8 cellular contexts compared by ENCODE assay signal in the genomic region with DNA sequence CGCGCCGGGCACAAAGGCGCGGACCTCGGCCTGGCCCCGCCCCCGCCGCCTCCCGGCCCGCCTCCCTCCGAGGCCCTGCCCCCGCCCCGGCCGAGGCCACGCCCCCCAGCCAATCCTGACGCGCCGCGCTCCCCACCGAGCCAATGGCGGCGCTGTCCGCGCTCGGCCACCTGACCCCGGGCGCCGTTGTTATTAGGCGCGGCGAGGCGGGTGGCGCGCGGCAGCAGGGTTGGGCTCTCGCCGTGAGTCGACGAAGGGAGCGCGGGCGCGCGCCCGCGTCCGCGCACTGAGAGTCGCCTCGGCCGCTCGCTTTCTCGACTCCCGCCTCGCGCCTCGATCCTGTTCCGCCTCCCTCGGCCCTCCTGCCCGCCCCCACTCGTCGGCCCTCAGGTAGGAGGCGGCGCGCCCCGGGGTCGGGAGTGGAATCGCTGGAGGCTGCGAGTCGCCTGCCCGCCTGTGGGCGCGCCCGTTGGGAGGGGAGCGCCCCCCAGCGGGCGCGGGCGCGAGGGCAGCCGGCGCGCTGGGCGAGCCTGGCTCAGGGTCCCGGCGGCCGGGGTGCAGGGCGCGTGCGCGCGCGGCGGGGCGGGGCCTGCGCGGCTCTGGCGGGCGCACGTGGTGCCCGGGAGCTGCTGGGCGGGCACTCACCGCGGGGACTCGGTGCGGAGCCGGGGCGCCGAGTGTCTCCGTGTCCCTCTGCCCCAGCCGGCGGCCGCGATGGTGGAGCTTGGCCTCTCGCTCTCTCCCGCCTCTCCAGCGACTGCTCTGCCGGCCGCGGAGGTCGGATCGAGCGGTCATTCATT. TPM values are rescaled to one million over a fixed set of nuclear protein-coding genes. Genes with fewer than 3 reads are reported as not detected.
A peak's percentile ranks its signal among the peaks of the same experiment; 100 is the strongest.
DNase-seq lines count a peak whose midpoint lies in the region; ATAC-seq and TF ChIP-seq lines count a peak whose summit lies in the region.

No MANE protein-coding gene starts in this region.

- CTCF ChIA-PET in HEK293 (lab: Yijun Ruan, JAX): interaction anchor here (0.6 to 1.6 kb wide), 2 partner anchors 11 to 14 kb away, joined by 3 to 7 read pairs; no protein-coding TSS in a partner anchor

- peak overlapping the region; percentile 28 for H3K4me3 ChIP-seq in HEK293 (ENCODE audit: low read depth, low read length)
- no peak overlapping the region for H3K4me3 ChIP-seq in fibroblast of pulmonary artery (replicated peaks; ENCODE audit: low read depth, low read length)

- H3K9me3 Mint-ChIP-seq in naive thymus-derived CD8-positive, alpha-beta T cell: peaks cover 0 to 5% (median 0%) of the 10 kb centered on the region in 9 donors

- POLR2A ChIA-PET in HEK293 (lab: Yijun Ruan, JAX): no interaction called here
- POLR2A ChIA-PET in naive thymus-derived CD8-positive, alpha-beta T cell (lab: Charles Lee): no interaction called here

- no peaks in the 10 kb centered on the region for H3K9me3 ChIP-seq in HEK293 (ENCODE audit: control insufficient read depth, insufficient read depth, low read depth, low read length)

- H3K36me3 ChIP-seq in HEK293 (ENCODE audit: control insufficient read depth in 2 of 2, insufficient read depth in 1 of 2, low read length in 2 of 2): no peaks in the 10 kb centered on the region

- peaks cover 0 to 31% (median 17%) of the 10 kb centered on the region in 4 donors for H3K4me1 Mint-ChIP-seq in naive thymus-derived CD8-positive, alpha-beta T cell

- ATAC-seq in naive thymus-derived CD8-positive, alpha-beta T cell: peak in 1 of 2 donors; percentile 23

- DNase-seq in NCI-H1417 (lab: John Stamatoyannopoulos, UW) (peak; percentile 93 to 98 (median 97)), fibroblast of pulmonary artery (ENCODE audit: low read depth) (peak; percentile 55), substantia nigra (lab: John Stamatoyannopoulos, UW) (peak in 48 of 49 donors; percentile 52 to 96 (median 82)), NAMALWA (ENCODE audit: low spot score) (no peak)
- peak in 2 of 3 experiments; percentile 50 to 51 for DNase-seq in activated CD8-positive, alpha-beta memory T cell treated with anti-CD3 and anti-CD28 coated beads for 48 hours (ENCODE audit: low read depth in 2 of 3, low spot score in 2 of 3)
- peak in 1 of 10 donors; percentile 3 for DNase-seq in naive thymus-derived CD8-positive, alpha-beta T cell

- H3K4me3 Mint-ChIP-seq in naive thymus-derived CD8-positive, alpha-beta T cell: peak overlapping the region; percentile 58 to 85 (median 70)

- TF ChIP-seq CTCF in GM12874 (IDR thresholded peaks at IDR 0.05; ENCODE audit: insufficient read depth, low read depth, low read length) (peak; percentile 18; the same call in 1 of the 2 replicates), HEK293 (tag by site-specific recombination; IDR thresholded peaks at IDR 0.05) (0 out of 2 replicates have a peak, but pooled peaks have one; percentile 12), fibroblast of pulmonary artery (IDR thresholded peaks at IDR 0.05; ENCODE audit: low read length, missing control alignments) (no peak)

- H3K27ac ChIP-seq in HEK293 (ENCODE audit: extremely low read depth, low read depth, low read length) (peak overlapping the region; percentile 16; the same call in 1 of the 2 replicates), substantia nigra (ENCODE audit: low read depth, low read length, poor library complexity, severe bottlenecking) (peak overlapping the region; percentile 66)

- peaks cover 27 to 78% (median 58%) of the 10 kb centered on the region in 5 donors for H3K27me3 Mint-ChIP-seq in naive thymus-derived CD8-positive, alpha-beta T cell

- no peak overlapping the region for H3K27ac Mint-ChIP-seq in naive thymus-derived CD8-positive, alpha-beta T cell

- H3K4me1 ChIP-seq in HEK293 (ENCODE audit: control insufficient read depth, insufficient read depth, low read length): peaks cover 2% of the 10 kb centered on the region; the same call in 1 of the 2 replicates

- peaks cover 0 to 8% (median 7%) of the 10 kb centered on the region in 3 donors for H3K36me3 Mint-ChIP-seq in naive thymus-derived CD8-positive, alpha-beta T cell

TF ChIP-seq in HEK293, 187 proteins besides CTCF, POLR2A, EP300 and RAD21 (continues in another document):
- TF ChIP-seq SALL2 (tag by site-specific recombination; IDR thresholded peaks at IDR 0.05; ENCODE audit: borderline replicate concordance) (no peak), ZNF658 (tag by site-specific recombination; IDR thresholded peaks at IDR 0.05) (no peak), GLIS2 (tag by site-specific recombination; IDR thresholded peaks at IDR 0.05) (peak; percentile 42; the same call in 1 of the 2 replicates), OSR2 (tag by site-specific recombination; IDR thresholded peaks at IDR 0.05) (no peak), YY2 (tag by site-specific recombination; IDR thresholded peaks at IDR 0.05) (no peak), ZBTB1 (tag by site-specific recombination; IDR thresholded peaks at IDR 0.05) (no peak), ZNF354C (tag by site-specific recombination; IDR thresholded peaks at IDR 0.05; ENCODE audit: borderline replicate concordance, low read depth) (no peak), ZBTB8A (tag by site-specific recombination; IDR thresholded peaks at IDR 0.05) (peak; percentile 68), ZNF747 (tag by site-specific recombination; IDR thresholded peaks at IDR 0.05) (no peak), ZFHX2 (tag by site-specific recombination; conservative IDR thresholded peaks at IDR 0.05) (peak; percentile 40; the same call in 1 of the 2 replicates), ZNF366 (tag by site-specific recombination; conservative IDR thresholded peaks at IDR 0.05) (no peak), ZNF211 (tag by site-specific recombination; IDR thresholded peaks at IDR 0.05; ENCODE audit: low read depth) (no peak), SP2 (tag by site-specific recombination; IDR thresholded peaks at IDR 0.05) (peak; percentile 34; the same call in 1 of the 2 replicates), ZBTB48 (tag by site-specific recombination; IDR thresholded peaks at IDR 0.05) (no peak), KLF10 (tag by site-specific recombination; IDR thresholded peaks at IDR 0.05) (no peak), SP7 (tag by site-specific recombination; IDR thresholded peaks at IDR 0.05) (no peak), ZNF544 (tag by site-specific recombination; IDR thresholded peaks at IDR 0.05) (no peak)
- TF ChIP-seq, protein P1, sequence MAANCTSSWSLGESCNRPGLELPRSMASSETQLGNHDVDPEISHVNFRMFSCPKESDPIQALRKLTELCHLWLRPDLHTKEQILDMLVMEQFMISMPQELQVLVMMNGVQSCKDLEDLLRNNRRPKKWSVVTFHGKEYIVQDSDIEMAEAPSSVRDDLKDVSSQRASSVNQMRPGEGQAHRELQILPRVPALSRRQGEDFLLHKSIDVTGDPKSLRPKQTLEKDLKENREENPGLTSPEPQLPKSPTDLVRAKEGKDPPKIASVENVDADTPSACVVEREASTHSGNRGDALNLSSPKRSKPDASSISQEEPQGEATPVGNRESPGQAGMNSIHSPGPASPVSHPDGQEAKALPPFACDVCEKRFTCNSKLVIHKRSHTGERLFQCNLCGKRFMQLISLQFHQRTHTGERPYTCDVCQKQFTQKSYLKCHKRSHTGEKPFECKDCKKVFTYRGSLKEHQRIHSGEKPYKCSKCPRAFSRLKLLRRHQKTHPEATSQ (tag by site-specific recombination; IDR thresholded peaks at IDR 0.05): no peak
- TF ChIP-seq, protein P2, sequence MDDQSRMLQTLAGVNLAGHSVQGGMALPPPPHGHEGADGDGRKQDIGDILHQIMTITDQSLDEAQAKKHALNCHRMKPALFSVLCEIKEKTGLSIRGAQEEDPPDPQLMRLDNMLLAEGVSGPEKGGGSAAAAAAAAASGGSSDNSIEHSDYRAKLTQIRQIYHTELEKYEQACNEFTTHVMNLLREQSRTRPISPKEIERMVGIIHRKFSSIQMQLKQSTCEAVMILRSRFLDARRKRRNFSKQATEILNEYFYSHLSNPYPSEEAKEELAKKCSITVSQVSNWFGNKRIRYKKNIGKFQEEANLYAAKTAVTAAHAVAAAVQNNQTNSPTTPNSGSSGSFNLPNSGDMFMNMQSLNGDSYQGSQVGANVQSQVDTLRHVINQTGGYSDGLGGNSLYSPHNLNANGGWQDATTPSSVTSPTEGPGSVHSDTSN (CRISPR knock-in tag; IDR thresholded peaks at IDR 0.05): no peak
- TF ChIP-seq, protein P3, sequence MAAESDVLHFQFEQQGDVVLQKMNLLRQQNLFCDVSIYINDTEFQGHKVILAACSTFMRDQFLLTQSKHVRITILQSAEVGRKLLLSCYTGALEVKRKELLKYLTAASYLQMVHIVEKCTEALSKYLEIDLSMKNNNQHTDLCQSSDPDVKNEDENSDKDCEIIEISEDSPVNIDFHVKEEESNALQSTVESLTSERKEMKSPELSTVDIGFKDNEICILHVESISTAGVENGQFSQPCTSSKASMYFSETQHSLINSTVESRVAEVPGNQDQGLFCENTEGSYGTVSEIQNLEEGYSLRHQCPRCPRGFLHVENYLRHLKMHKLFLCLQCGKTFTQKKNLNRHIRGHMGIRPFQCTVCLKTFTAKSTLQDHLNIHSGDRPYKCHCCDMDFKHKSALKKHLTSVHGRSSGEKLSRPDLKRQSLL (tag by site-specific recombination; IDR thresholded peaks at IDR 0.05): 0 out of 2 replicates have a peak, but pooled peaks have one; percentile 30
- TF ChIP-seq, protein P4, sequence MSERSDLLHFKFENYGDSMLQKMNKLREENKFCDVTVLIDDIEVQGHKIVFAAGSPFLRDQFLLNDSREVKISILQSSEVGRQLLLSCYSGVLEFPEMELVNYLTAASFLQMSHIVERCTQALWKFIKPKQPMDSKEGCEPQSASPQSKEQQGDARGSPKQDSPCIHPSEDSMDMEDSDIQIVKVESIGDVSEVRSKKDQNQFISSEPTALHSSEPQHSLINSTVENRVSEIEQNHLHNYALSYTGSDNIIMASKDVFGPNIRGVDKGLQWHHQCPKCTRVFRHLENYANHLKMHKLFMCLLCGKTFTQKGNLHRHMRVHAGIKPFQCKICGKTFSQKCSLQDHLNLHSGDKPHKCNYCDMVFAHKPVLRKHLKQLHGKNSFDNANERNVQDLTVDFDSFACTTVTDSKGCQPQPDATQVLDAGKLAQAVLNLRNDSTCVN (tag by site-specific recombination; optimal IDR thresholded peaks at IDR 0.05): peak; percentile 64

RNA-seq across cellular contexts. Expression of a gene that starts 0.4 kb away (rescaled TPM):
- total RNA-seq in naive thymus-derived CD8-positive, alpha-beta T cell: not detected
- not detected for polyA plus RNA-seq in naive thymus-derived CD8-positive, alpha-beta T cell
